In the genomic region with DNA sequence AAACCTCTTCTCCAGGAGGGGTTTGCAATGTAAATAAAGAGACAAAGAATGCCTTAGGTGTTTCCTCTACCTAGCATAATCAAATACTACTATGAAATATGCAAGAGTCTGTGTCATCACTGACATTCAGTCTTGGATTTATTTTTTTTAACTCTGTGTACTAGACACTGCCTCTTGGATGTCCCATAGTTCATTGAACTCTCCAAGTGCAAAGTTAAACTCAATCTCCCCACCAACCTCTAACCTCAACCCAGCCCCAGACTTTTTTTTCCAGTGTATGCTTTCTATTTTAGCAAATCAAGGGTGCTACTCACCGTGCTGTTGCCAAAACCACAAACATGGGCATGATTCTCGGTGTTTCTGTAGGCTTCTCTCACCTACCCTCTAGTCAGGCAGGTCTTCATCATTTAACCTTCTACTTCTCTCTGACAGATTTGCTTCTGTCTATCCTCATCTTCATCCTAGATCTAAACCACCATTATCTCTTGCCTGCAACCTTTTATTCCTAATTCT, we compare ENCODE assay signal across 17 cellular contexts.
DNase-seq lines count a peak whose midpoint lies in the region; ATAC-seq, FAIRE-seq and TF ChIP-seq lines count a peak whose summit lies in the region.
"Had no signal": no experiment of that assay in that cellular context is flagged by ENCODE, and none has a peak within 500 bp of the region (broad histone marks: within the 10 kb centered on the region; RNA-seq: fewer than 3 reads in every experiment).

No MANE protein-coding gene starts in this region.

- H4K20me1 ChIP-seq in HepG2 (ENCODE audit: insufficient read depth, low read length) = no peaks in the 10 kb centered on the region
- H4K20me1 ChIP-seq: BLaER1 treated with 17β-estradiol and CSF1 and Interleukin-3, amounts not matched to agents 10 nM and 100 nM had no signal

- H3K4me1 Mint-ChIP-seq in effector memory CD8-positive, alpha-beta T cell (ENCODE audit: low read depth in 2 of 2) = peaks cover 18 to 23% of the 10 kb centered on the region in 2 donors
- H3K4me1 Mint-ChIP-seq in natural killer cell (peaks cover 53 to 66% of the 10 kb centered on the region in 2 donors), HFFc6 (ENCODE audit: low read depth) (no peaks in the 10 kb centered on the region)
- H3K4me1 Mint-ChIP-seq: CD4-positive, CD25-positive, alpha-beta regulatory T cell had no signal

- H3K36me3 ChIP-seq in liver (ENCODE audit: control insufficient read depth in 4 of 4, insufficient read depth in 3 of 4, low read depth in 1 of 4, low read length in 3 of 4) (no peaks in the 10 kb centered on the region), HepG2 (replicated peaks in 1 of 2; ENCODE audit: control insufficient read depth in 1 of 2, insufficient read depth in 2 of 2, low read length in 2 of 2) (no peaks in the 10 kb centered on the region)
- H3K36me3 ChIP-seq: BLaER1 treated with 17β-estradiol and CSF1 and Interleukin-3, amounts not matched to agents 10 nM and 100 nM had no signal

- H3K4me1 ChIP-seq in liver (ENCODE audit: control insufficient read depth in 4 of 4, insufficient read depth in 4 of 4, low read length in 3 of 4) = peaks cover 0 to 3% (median 1%) of the 10 kb centered on the region in 4 donors
- H3K4me1 ChIP-seq in HepG2 (ENCODE audit: insufficient read depth, low read length) = no peaks in the 10 kb centered on the region
- H3K4me1 ChIP-seq: BLaER1 treated with 17β-estradiol and CSF1 and Interleukin-3, amounts not matched to agents 10 nM and 100 nM had no signal

- H3K79me2 ChIP-seq in HepG2 (ENCODE audit: insufficient read depth, low read length) = no peaks in the 10 kb centered on the region

- FAIRE-seq in HepG2 (lab: Jason Lieb, UNC) = no peak
- FAIRE-seq: H54, HTR-8/SVneo, K562 had no signal

- no peak overlapping the region for H3K27ac Mint-ChIP-seq in effector memory CD8-positive, alpha-beta T cell
- H3K27ac Mint-ChIP-seq in natural killer cell = peak overlapping the region in 1 of 2 donors; percentile 27
- no peak overlapping the region for H3K27ac Mint-ChIP-seq in HFFc6
- H3K27ac Mint-ChIP-seq: CD4-positive, CD25-positive, alpha-beta regulatory T cell had no signal

- BruUV-seq in HepG2 (replicated peaks; lab: Mats Ljungman, UMichigan) = no TSS peak

- H3K27me3 ChIP-seq in liver (ENCODE audit: control insufficient read depth in 4 of 4, insufficient read depth in 4 of 4, low read length in 3 of 4) = peaks cover 0 to 12% (median 0%) of the 10 kb centered on the region in 4 donors
- H3K27me3 ChIP-seq in HepG2 (ENCODE audit: control insufficient read depth in 1 of 2, insufficient read depth in 2 of 2, low read length in 2 of 2) = no peaks in the 10 kb centered on the region

- intact Hi-C loops in HepG2 (cut with micrococcal nuclease; ENCODE audit: unreplicated experiment) (no loop called here), natural killer cell (cut with micrococcal nuclease) (no loop called here)

- no peak for TF ChIP-seq POLR2A in HepG2 (IDR thresholded peaks at IDR 0.05; ENCODE audit: insufficient read depth in 1 of 2, low read depth in 2 of 2, low read length in 2 of 2)

- no peak overlapping the region for H3K4me3 ChIP-seq in liver (ENCODE audit: low read depth in 1 of 3, low read length in 3 of 3)
- no peak overlapping the region for H3K4me3 ChIP-seq in HepG2 (replicated peaks in 1 of 3; ENCODE audit: insufficient read depth in 1 of 3, low read depth in 2 of 3, low read length in 3 of 3)
- H3K4me3 ChIP-seq: BLaER1 treated with 17β-estradiol and CSF1 and Interleukin-3, amounts not matched to agents 10 nM and 100 nM; GM23248; K562 had no signal

- CTCF ChIA-PET in HepG2 (lab: Yijun Ruan, JAX; ENCODE audit: low intra/inter-chr PET ratio, low total read pairs) = no interaction called here

- DNase-seq in HepG2 (ENCODE audit: low spot score) (no peak), natural killer cell (no peak), NCI-H2171 (lab: John Stamatoyannopoulos, UW) (no peak), NCI-H82 (lab: John Stamatoyannopoulos, UW) (no peak), HFFc6 (no peak)
- no peak for DNase-seq in effector memory CD8-positive, alpha-beta T cell
- DNase-seq: ACHN; CD4-positive, CD25-positive, alpha-beta regulatory T cell; DMS53; GF-D8 had no signal

- H3K9ac ChIP-seq in liver (ENCODE audit: low read depth in 1 of 2, low read length in 2 of 2) = no peak overlapping the region
- no peak overlapping the region for H3K9ac ChIP-seq in HepG2 (ENCODE audit: insufficient read depth, low read depth, low read length)
- H3K9ac ChIP-seq: BLaER1 treated with 17β-estradiol and CSF1 and Interleukin-3, amounts not matched to agents 10 nM and 100 nM; GM23248 had no signal

- H3K9me3 ChIP-seq in liver (ENCODE audit: control insufficient read depth in 4 of 4, low read length in 3 of 4) = no peaks in the 10 kb centered on the region
- peaks cover 32% of the 10 kb centered on the region for H3K9me3 ChIP-seq in HepG2 (ENCODE audit: low read length)

- peaks cover 0 to 26% of the 10 kb centered on the region in 2 donors for H3K27me3 Mint-ChIP-seq in effector memory CD8-positive, alpha-beta T cell
- H3K27me3 Mint-ChIP-seq in natural killer cell (ENCODE audit: low read depth in 2 of 2) (peaks cover 0 to 3% of the 10 kb centered on the region in 2 donors), HFFc6 (ENCODE audit: insufficient read depth) (no peaks in the 10 kb centered on the region)
- H3K27me3 Mint-ChIP-seq: CD4-positive, CD25-positive, alpha-beta regulatory T cell had no signal

- TF ChIP-seq EP300 in HepG2 (IDR thresholded peaks at IDR 0.05; ENCODE audit: low read depth in 2 of 2, low read length in 2 of 2) (no peak), HepG2 (CRISPR knock-in tag; IDR thresholded peaks at IDR 0.05; ENCODE audit: borderline replicate concordance) (no peak)

- H3K9me3 Mint-ChIP-seq in effector memory CD8-positive, alpha-beta T cell = peaks cover 0 to 2% of the 10 kb centered on the region in 2 donors
- no peaks in the 10 kb centered on the region for H3K9me3 Mint-ChIP-seq in natural killer cell
- H3K9me3 Mint-ChIP-seq in HFFc6 = peaks cover 15% of the 10 kb centered on the region

- no peak overlapping the region for H3K4me2 ChIP-seq in HepG2 (ENCODE audit: low read depth, low read length)
- H3K4me2 ChIP-seq: BLaER1 treated with 17β-estradiol and CSF1 and Interleukin-3, amounts not matched to agents 10 nM and 100 nM had no signal

- in situ Hi-C loops in HepG2 (cut with HindIII; ENCODE audit: extremely low pct_ligation_motif_present, low pct_unique_long_range_greater_than_20kb) = no loop called here

- ATAC-seq in HepG2 (no peak), natural killer cell (peak; percentile 37 to 69 (median 60))
- peak; percentile 82 for ATAC-seq in effector memory CD8-positive, alpha-beta T cell (replicated peaks)
- ATAC-seq: HCT116, K562 had no signal

- POLR2A ChIA-PET in HepG2 (lab: Yijun Ruan, JAX) = no interaction called here

- 30% methylated on average over 2 of the region's 2 CpGs for WGBS in liver
- 1% methylated on average over 2 of the region's 2 CpGs for WGBS in HepG2 (ENCODE audit: low lambda C conversion rate)

- no peak overlapping the region for H2AFZ ChIP-seq in HepG2 (ENCODE audit: low read length)
- H2AFZ ChIP-seq: GM23248 had no signal

- no peak overlapping the region for H3K4me3 Mint-ChIP-seq in effector memory CD8-positive, alpha-beta T cell
- H3K4me3 Mint-ChIP-seq in natural killer cell (peak overlapping the region; percentile 51), HFFc6 (no peak overlapping the region)
- H3K4me3 Mint-ChIP-seq: CD4-positive, CD25-positive, alpha-beta regulatory T cell had no signal

- TF ChIP-seq RAD21 in liver (IDR thresholded peaks at IDR 0.05) (no peak), HepG2 (CRISPR knock-in tag; IDR thresholded peaks at IDR 0.05) (no peak)

- no peak for TF ChIP-seq CTCF in liver (IDR thresholded peaks at IDR 0.05; ENCODE audit: low read depth, low read length, missing input control)
- TF ChIP-seq CTCF in HepG2 (CRISPR knock-in tag; IDR thresholded peaks at IDR 0.05) = no peak
- no peak for TF ChIP-seq CTCF in natural killer cell (IDR thresholded peaks at IDR 0.05)
- TF ChIP-seq CTCF in HFFc6 (IDR thresholded peaks at IDR 0.05) = no peak

- H3K36me3 Mint-ChIP-seq in effector memory CD8-positive, alpha-beta T cell (ENCODE audit: insufficient read depth) = no peaks in the 10 kb centered on the region
- no peaks in the 10 kb centered on the region for H3K36me3 Mint-ChIP-seq in natural killer cell
- no peaks in the 10 kb centered on the region for H3K36me3 Mint-ChIP-seq in HFFc6 (ENCODE audit: low read depth)
- H3K36me3 Mint-ChIP-seq: CD4-positive, CD25-positive, alpha-beta regulatory T cell had no signal

- H3K27ac ChIP-seq in liver (ENCODE audit: low read depth in 1 of 2, low read length in 2 of 2) (no peak overlapping the region), HepG2 (ENCODE audit: extremely low read length, insufficient read depth, low read length) (no peak overlapping the region)
- H3K27ac ChIP-seq: BLaER1 treated with 17β-estradiol and CSF1 and Interleukin-3, amounts not matched to agents 10 nM and 100 nM; GM23248 had no signal

TF ChIP-seq in liver, 16 proteins besides CTCF, POLR2A, EP300 and RAD21 (continues in another document):
- peak; percentile 28 to 62 for TF ChIP-seq RXRA (IDR thresholded peaks at IDR 0.05)

TF ChIP-seq in HepG2, 621 proteins besides CTCF, POLR2A, EP300 and RAD21:
- no peak for TF ChIP-seq ZNF720 (CRISPR knock-in tag; IDR thresholded peaks at IDR 0.05)
- TF ChIP-seq ZNF570 (CRISPR knock-in tag; IDR thresholded peaks at IDR 0.05; ENCODE audit: borderline replicate concordance) = no peak
- no peak for TF ChIP-seq YEATS4 (CRISPR knock-in tag; IDR thresholded peaks at IDR 0.05; ENCODE audit: borderline replicate concordance)
